ENCODE assay signal across 18 cellular contexts in the genomic region with DNA sequence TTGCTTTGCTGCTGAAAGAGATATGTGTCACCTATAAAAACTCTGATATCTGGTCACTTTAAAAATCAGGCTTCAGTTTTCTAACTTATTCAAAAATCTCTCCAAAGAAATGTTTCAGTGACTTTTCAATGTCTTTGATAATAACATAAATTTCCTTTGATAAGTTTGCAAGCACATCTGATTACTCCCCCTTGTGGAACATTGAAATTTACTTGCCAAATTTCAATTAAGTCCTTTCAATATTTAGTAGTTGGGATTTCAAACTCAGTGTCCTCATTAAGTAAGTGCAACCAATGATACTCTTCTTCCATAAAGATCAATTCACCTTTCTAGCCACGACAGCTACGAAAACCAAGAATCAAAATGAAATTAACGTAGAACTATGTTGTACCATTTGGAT.
A peak's percentile ranks its signal among the peaks of the same experiment; 100 is the strongest.
DNase-seq lines count a peak whose midpoint lies in the region; FAIRE-seq and TF ChIP-seq lines count a peak whose summit lies in the region.
"Had no signal": no experiment of that assay in that cellular context is flagged by ENCODE, and none has a peak within 500 bp of the region (broad histone marks: within the 10 kb centered on the region; RNA-seq: fewer than 3 reads in every experiment).

No MANE protein-coding gene starts in this region.

- H3K36me3 Mint-ChIP-seq in brain = no peaks in the 10 kb centered on the region
- no peaks in the 10 kb centered on the region for H3K36me3 Mint-ChIP-seq in mesothelial cell of epicardium
- H3K36me3 Mint-ChIP-seq: activated naive CD8-positive, alpha-beta T cell; natural killer cell had no signal

- H3K9me2 ChIP-seq in GM23248 (ENCODE audit: insufficient read depth) (no peaks in the 10 kb centered on the region), Loucy (replicated peaks; ENCODE audit: low read depth, low read length) (no peaks in the 10 kb centered on the region)

- H3K9me3 ChIP-seq in GM23248 (ENCODE audit: low read depth) (no peaks in the 10 kb centered on the region), Loucy (ENCODE audit: insufficient read depth, low read depth, low read length) (no peaks in the 10 kb centered on the region), small intestine (ENCODE audit: control insufficient read depth, low read depth) (no peaks in the 10 kb centered on the region)
- H3K9me3 ChIP-seq: left ventricle myocardium inferior, tibial nerve had no signal

- H3K27ac Mint-ChIP-seq in brain = no peak overlapping the region
- no peak overlapping the region for H3K27ac Mint-ChIP-seq in mesothelial cell of epicardium
- H3K27ac Mint-ChIP-seq: activated naive CD8-positive, alpha-beta T cell; CD4-positive, alpha-beta T cell; natural killer cell; T-helper 17 cell had no signal

- H3K9me3 Mint-ChIP-seq in brain (peaks cover 0 to 6% (median 0%) of the 10 kb centered on the region in 5 experiments), mesothelial cell of epicardium (peaks cover 10% of the 10 kb centered on the region)
- H3K9me3 Mint-ChIP-seq: CD4-positive, alpha-beta T cell; natural killer cell had no signal

- H3K27me3 ChIP-seq in GM23248 (replicated peaks; ENCODE audit: insufficient read depth) (no peaks in the 10 kb centered on the region), Loucy (ENCODE audit: insufficient read depth, low read length, poor library complexity, severe bottlenecking) (no peaks in the 10 kb centered on the region), small intestine (ENCODE audit: control insufficient read depth in 2 of 2, insufficient read depth in 2 of 2, low read length in 2 of 2) (no peaks in the 10 kb centered on the region)

- no peaks in the 10 kb centered on the region for H4K20me1 ChIP-seq in GM23248 (ENCODE audit: insufficient read depth)
- H4K20me1 ChIP-seq in Loucy (ENCODE audit: insufficient read depth, low read length, poor library complexity, severe bottlenecking) = no peaks in the 10 kb centered on the region

- H3K36me3 ChIP-seq in GM23248 (ENCODE audit: low read depth) = no peaks in the 10 kb centered on the region
- H3K36me3 ChIP-seq in Loucy (ENCODE audit: insufficient read depth, low read length) = no peaks in the 10 kb centered on the region
- no peaks in the 10 kb centered on the region for H3K36me3 ChIP-seq in small intestine (ENCODE audit: control insufficient read depth in 2 of 2, insufficient read depth in 2 of 2, low read length in 2 of 2)
- H3K36me3 ChIP-seq: left ventricle myocardium inferior, tibial nerve had no signal

- H3K4me1 ChIP-seq in GM23248 (ENCODE audit: insufficient read depth) = no peaks in the 10 kb centered on the region
- H3K4me1 ChIP-seq in Loucy (ENCODE audit: insufficient read depth, low read length, poor library complexity, severe bottlenecking) = no peaks in the 10 kb centered on the region
- H3K4me1 ChIP-seq in small intestine (ENCODE audit: control insufficient read depth in 2 of 2, insufficient read depth in 1 of 2, low read depth in 1 of 2, low read length in 1 of 2) = no peaks in the 10 kb centered on the region
- H3K4me1 ChIP-seq: left ventricle myocardium inferior, tibial nerve had no signal

- no peaks in the 10 kb centered on the region for H3K79me2 ChIP-seq in GM23248 (ENCODE audit: insufficient read depth)
- no peaks in the 10 kb centered on the region for H3K79me2 ChIP-seq in Loucy (ENCODE audit: insufficient read depth, low read length)

- H3F3A ChIP-seq in GM23248 (ENCODE audit: insufficient read depth) (no peaks in the 10 kb centered on the region), Loucy (ENCODE audit: low read depth) (no peaks in the 10 kb centered on the region)

- H2AFZ ChIP-seq in GM23248 (no peak overlapping the region), Loucy (ENCODE audit: low read length) (no peak overlapping the region)

- H3K4me3 ChIP-seq in GM23248 (no peak overlapping the region), Loucy (ENCODE audit: low read length, poor library complexity, severe bottlenecking) (no peak overlapping the region), small intestine (ENCODE audit: low read depth in 1 of 2, low read length in 2 of 2) (no peak overlapping the region)
- H3K4me3 ChIP-seq: left ventricle myocardium inferior, tibial nerve had no signal

- H3K27me3 Mint-ChIP-seq in brain (peaks cover 3% of the 10 kb centered on the region), mesothelial cell of epicardium (ENCODE audit: low read depth) (no peaks in the 10 kb centered on the region)
- H3K27me3 Mint-ChIP-seq: activated naive CD8-positive, alpha-beta T cell; CD4-positive, alpha-beta T cell; T-helper 17 cell had no signal

- H3K4me3 Mint-ChIP-seq in brain = no peak overlapping the region
- no peak overlapping the region for H3K4me3 Mint-ChIP-seq in mesothelial cell of epicardium
- H3K4me3 Mint-ChIP-seq: activated naive CD8-positive, alpha-beta T cell; CD4-positive, alpha-beta T cell; natural killer cell; T-helper 17 cell had no signal

- DNase-seq in GM23248 (peak; percentile 3), mesothelial cell of epicardium (ENCODE audit: low spot score in 2 of 2, unreplicated experiment in 2 of 2) (no peak), small intestine (no peak), NCI-H446 (lab: John Stamatoyannopoulos, UW) (no peak), AG08396 (ENCODE audit: low spot score) (no peak)
- DNase-seq in central memory CD4-positive, alpha-beta T cell = no peak
- DNase-seq: activated CD4-positive, alpha-beta T cell treated with anti-CD3 and anti-CD28 coated beads for 4 hours; CD4-positive, alpha-beta T cell; hippocampal formation; left ventricle myocardium inferior; natural killer cell; stimulated activated CD4-positive, alpha-beta T cell treated with anti-CD3 and anti-CD28 coated beads, Interleukin-4, amount 100 ng/mL, for 1 hour; T-helper 17 cell had no signal

- H3K4me2 ChIP-seq in GM23248 (ENCODE audit: unreplicated experiment) (no peak overlapping the region), Loucy (ENCODE audit: low read depth, low read length, poor library complexity, severe bottlenecking) (no peak overlapping the region)

- FAIRE-seq in small intestine (lab: Jason Lieb, UNC) = no peak

- peak; percentile 37 for TF ChIP-seq CTCF in Loucy (conservative IDR thresholded peaks at IDR 0.05; ENCODE audit: low read length)
- peak; percentile 28 for TF ChIP-seq CTCF in brain (conservative IDR thresholded peaks at IDR 0.05)
- TF ChIP-seq CTCF in mesothelial cell of epicardium (IDR thresholded peaks at IDR 0.05; ENCODE audit: unreplicated experiment) = peak; percentile 31

- WGBS in GM23248 (ENCODE audit: low coverage in 1 of 2, low lambda C conversion rate in 2 of 2, missing lambda C conversion rate in 2 of 2), 2 experiments = 13 to 39% methylated on average over 3 of the region's 3 CpGs
- WGBS in small intestine, 3 donors = 72 to 87% (median 84%) methylated on average over 3 of the region's 3 CpGs

- H3K9ac ChIP-seq in GM23248 = no peak overlapping the region
- H3K9ac ChIP-seq in Loucy (ENCODE audit: low read depth, low read length, poor library complexity, severe bottlenecking) = no peak overlapping the region

- H3K27ac ChIP-seq in GM23248 (no peak overlapping the region), small intestine (ENCODE audit: low read depth in 1 of 2, low read length in 1 of 2) (no peak overlapping the region)
- H3K27ac ChIP-seq: epithelial cell of prostate, left ventricle myocardium inferior, tibial nerve had no signal

- H3K4me1 Mint-ChIP-seq in brain (peaks cover 8% of the 10 kb centered on the region), mesothelial cell of epicardium (no peaks in the 10 kb centered on the region)
- H3K4me1 Mint-ChIP-seq: natural killer cell, T-helper 17 cell had no signal

- in situ Hi-C loops in GM23248 (cut with MboI) = no loop called here
